Comparison of ENCODE assay signal across 8 cellular contexts in genomic region chr1:25996966-25997758, GRCh38. TPM values are rescaled to one million over a fixed set of nuclear protein-coding genes. Genes with fewer than 3 reads are reported as not detected.
A peak's percentile ranks its signal among the peaks of the same experiment; 100 is the strongest.
DNase-seq lines count a peak whose midpoint lies in the region; ATAC-seq, FAIRE-seq and TF ChIP-seq lines count a peak whose summit lies in the region.

No MANE protein-coding gene starts in this region.

- TF ChIP-seq POLR2A in endothelial cell of umbilical vein (IDR thresholded peaks at IDR 0.05; ENCODE audit: low read depth, low read length) = no peak

- in situ Hi-C loops in GM23248 (cut with MboI) = loop anchor here (10.0 kb wide), 2 partner anchors 102 to 172 kb away; no protein-coding TSS in a partner anchor
- in situ Hi-C loops in SK-MEL-5 (cut with HindIII; ENCODE audit: low pct_unique_long_range_greater_than_20kb, low sequenced_read_pairs) = no loop called here

- H3K79me2 ChIP-seq in GM23248 (ENCODE audit: insufficient read depth) (no peaks in the 10 kb centered on the region), endothelial cell of umbilical vein (ENCODE audit: control insufficient read depth, insufficient read depth, low read length) (no peaks in the 10 kb centered on the region)

- H4K20me1 ChIP-seq in GM23248 (ENCODE audit: insufficient read depth) (no peaks in the 10 kb centered on the region), endothelial cell of umbilical vein (replicated peaks; ENCODE audit: control insufficient read depth, extremely low read depth, insufficient read depth, low read length) (no peaks in the 10 kb centered on the region)

- H3K27me3 ChIP-seq in BE2C (no peaks in the 10 kb centered on the region), GM23248 (replicated peaks; ENCODE audit: insufficient read depth) (no peaks in the 10 kb centered on the region), endothelial cell of umbilical vein (ENCODE audit: control insufficient read depth in 2 of 2, insufficient read depth in 2 of 2, low read length in 2 of 2) (no peaks in the 10 kb centered on the region), aorta (ENCODE audit: control insufficient read depth in 1 of 2, insufficient read depth in 2 of 2, low read length in 1 of 2) (no peaks in the 10 kb centered on the region)

- H3K9ac ChIP-seq in GM23248 = peak overlapping the region; percentile 80
- H3K9ac ChIP-seq in endothelial cell of umbilical vein (replicated peaks; ENCODE audit: extremely low read depth, insufficient read depth, low read length) = peak overlapping the region; percentile 66

- dilution Hi-C loops in endothelial cell of umbilical vein (cut with MboI; ENCODE audit: extremely low pct_ligation_motif_present, low sequenced_read_pairs) = loop anchor here (25.0 kb wide), 1 partner anchor 110 kb away; the partner anchor contains the start of gene PAQR7

- H3K9me1 ChIP-seq in endothelial cell of umbilical vein (replicated peaks; ENCODE audit: control insufficient read depth, extremely low read depth, insufficient read depth, low read length) = no peaks in the 10 kb centered on the region

- H3K9me3 ChIP-seq in BE2C (no peaks in the 10 kb centered on the region), GM23248 (ENCODE audit: low read depth) (no peaks in the 10 kb centered on the region), endothelial cell of umbilical vein (replicated peaks; ENCODE audit: control insufficient read depth, insufficient read depth, low read length) (no peaks in the 10 kb centered on the region), aorta (ENCODE audit: control insufficient read depth, low read length) (no peaks in the 10 kb centered on the region)

- POLR2A ChIA-PET in endothelial cell of umbilical vein (lab: Charles Lee) = interaction anchor here (0.6 to 1.6 kb wide), 5 partner anchors 86 to 160 kb away, joined by 3 to 14 read pairs (median 4); no protein-coding TSS in a partner anchor

- ATAC-seq in aorta (ENCODE audit: low FRiP score) = peak; percentile 55
- ATAC-seq in HG03097 (IDR thresholded peaks at IDR 0.05; ENCODE audit: low FRiP score, unreplicated experiment) = no peak

- DNase-seq in BE2C = peak; percentile 53
- peak; percentile 79 for DNase-seq in GM23248
- DNase-seq in SK-MEL-5 (ENCODE audit: low read depth, low spot score) = peak; percentile 44
- DNase-seq in endothelial cell of umbilical vein (ENCODE audit: low read depth, low spot score) = peak; percentile 36
- peak; percentile 43 for DNase-seq in mucosa of gallbladder (ENCODE audit: low spot score)
- peak in 1 of 2 donors; percentile 24 for DNase-seq in aorta
- DNase-seq in cortex of kidney (lab: John Stamatoyannopoulos, UW) = no peak

- H2AFZ ChIP-seq in GM23248 = peak overlapping the region; percentile 87
- peak overlapping the region; percentile 78 for H2AFZ ChIP-seq in endothelial cell of umbilical vein (ENCODE audit: low read depth, low read length)

- CTCF ChIA-PET in endothelial cell of umbilical vein (lab: Charles Lee) = interaction anchor here (0.6 to 10.2 kb wide), 34 partner anchors 9 to 425 kb away, joined by 3 to 404 read pairs (median 4); partner anchors contain the start of genes MTFR1L, PAQR7, STMN1 and ZNF593

- H3K4me2 ChIP-seq in GM23248 (ENCODE audit: unreplicated experiment) (peak overlapping the region; percentile 83), endothelial cell of umbilical vein (ENCODE audit: insufficient read depth, low read length) (peak overlapping the region; percentile 91)

- TF ChIP-seq CTCF in BE2C (IDR thresholded peaks at IDR 0.05; ENCODE audit: low read depth, low read length) = no peak
- TF ChIP-seq CTCF in endothelial cell of umbilical vein (IDR thresholded peaks at IDR 0.05; ENCODE audit: extremely low read depth in 1 of 2, insufficient read depth in 1 of 2, low read depth in 1 of 2, low read length in 2 of 2) = no peak

- 9 to 16% methylated on average over 10 to 11 of the region's 11 CpGs for WGBS in GM23248 (ENCODE audit: low coverage in 1 of 2, low lambda C conversion rate in 2 of 2, missing lambda C conversion rate in 2 of 2), 2 experiments
- WGBS in aorta, 2 donors = 2 to 4% methylated on average over 11 of the region's 11 CpGs

- H3K4me1 ChIP-seq in BE2C = peaks cover 11% of the 10 kb centered on the region
- H3K4me1 ChIP-seq in GM23248 (ENCODE audit: insufficient read depth) = peaks cover 18% of the 10 kb centered on the region
- H3K4me1 ChIP-seq in endothelial cell of umbilical vein (ENCODE audit: control insufficient read depth, extremely low read depth, insufficient read depth, low read length) = peaks cover 16% of the 10 kb centered on the region
- H3K4me1 ChIP-seq in aorta (ENCODE audit: control insufficient read depth in 1 of 2, insufficient read depth in 2 of 2, low read length in 2 of 2) = no peaks in the 10 kb centered on the region

- FAIRE-seq in endothelial cell of umbilical vein (lab: Jason Lieb, UNC) = peak; percentile 77

- intact Hi-C loops in endothelial cell of umbilical vein (cut with micrococcal nuclease) (no loop called here), aorta (cut with DNase I) (loop anchor here (5.0 kb wide), 1 partner anchor 175 kb away; no protein-coding TSS in a partner anchor)

- H3K4me3 ChIP-seq in BE2C (ENCODE audit: low read depth, low read length) (peak overlapping the region; percentile 70), GM23248 (peak overlapping the region; percentile 84), endothelial cell of umbilical vein (replicated peaks in 1 of 3; ENCODE audit: insufficient read depth in 1 of 3, low read depth in 1 of 3, low read length in 3 of 3) (peak overlapping the region; percentile 41 to 83 (median 68)), aorta (ENCODE audit: low read length in 2 of 2) (peak overlapping the region; percentile 53 to 88)

- no peaks in the 10 kb centered on the region for H3K9me2 ChIP-seq in GM23248 (ENCODE audit: insufficient read depth)

- no peaks in the 10 kb centered on the region for H3K36me3 ChIP-seq in BE2C
- no peaks in the 10 kb centered on the region for H3K36me3 ChIP-seq in GM23248 (ENCODE audit: low read depth)
- H3K36me3 ChIP-seq in endothelial cell of umbilical vein (ENCODE audit: control insufficient read depth in 2 of 2, extremely low read depth in 1 of 2, insufficient read depth in 2 of 2, low read length in 2 of 2) = no peaks in the 10 kb centered on the region
- no peaks in the 10 kb centered on the region for H3K36me3 ChIP-seq in aorta (ENCODE audit: control insufficient read depth in 1 of 2, insufficient read depth in 2 of 2, low read length in 1 of 2)

- TSS peak; percentile 70 for BruUV-seq in endothelial cell of umbilical vein (replicated peaks; lab: Mats Ljungman, UMichigan)

- peak overlapping the region; percentile 48 for H3K27ac ChIP-seq in GM23248
- peak overlapping the region; percentile 57 for H3K27ac ChIP-seq in endothelial cell of umbilical vein (ENCODE audit: insufficient read depth, low read depth, low read length)
- peak overlapping the region in 1 of 2 donors; percentile 48 for H3K27ac ChIP-seq in aorta (ENCODE audit: low read depth in 1 of 2, low read length in 2 of 2)

- no peaks in the 10 kb centered on the region for H3F3A ChIP-seq in GM23248 (ENCODE audit: insufficient read depth)

RNA-seq across cellular contexts. Expression of gene PAFAH2, which starts 0.7 kb away (rescaled TPM):
- 6.9 TPM for polyA plus RNA-seq in BE2C (2012; ENCODE audit: insufficient read depth, insufficient read length, low read depth)
- 10.7 and 11.9 TPM in 2 replicates for total RNA-seq in GM23248 (2014; rRNA removed; shearing (Covaris generic))
- polyA plus RNA-seq in GM23248 (2016; fragmentation: Nextera tagmentation; extraction: Ambion mirVana) = 9.5 and 10.0 TPM in 2 replicates
- total RNA-seq in SK-MEL-5 (2014; rRNA removed; shearing (Covaris generic)) = 10.9 and 11.1 TPM in 2 replicates
- 16.7 and 22.6 TPM in 2 replicates for polyA plus RNA-seq in SK-MEL-5 (2015; cell fraction: cytosol; rRNA removed)
- polyA plus RNA-seq in SK-MEL-5 (2015; cell fraction: nucleus; rRNA removed) = 16.8 and 18.6 TPM in 2 replicates
- total RNA-seq in endothelial cell of umbilical vein = 5.0 and 6.9 TPM in 2 replicates
- polyA plus RNA-seq in endothelial cell of umbilical vein = 5.0 and 6.0 TPM in 2 replicates
- polyA plus RNA-seq in endothelial cell of umbilical vein (2011; cell fraction: cytosol; rRNA removed) = 5.8 and 6.1 TPM in 2 replicates
- polyA plus RNA-seq in endothelial cell of umbilical vein (2011; cell fraction: nucleus; rRNA removed) = 5.5 and 5.6 TPM in 2 replicates
- polyA plus RNA-seq in endothelial cell of umbilical vein (2012) = 4.0 and 4.4 TPM in 2 replicates
- polyA minus RNA-seq in endothelial cell of umbilical vein = 8.6 and 9.8 TPM in 2 replicates
- polyA minus RNA-seq in endothelial cell of umbilical vein (2011; cell fraction: cytosol; rRNA and poly(A)+ RNA removed) = 6.3 TPM
- 2.3 and 2.4 TPM in 2 replicates for polyA minus RNA-seq in endothelial cell of umbilical vein (2011; cell fraction: nucleus; rRNA and poly(A)+ RNA removed)
- 43.6 TPM for total RNA-seq in mucosa of gallbladder
- total RNA-seq in aorta = 1 to 10 TPM; 4.8 to 6.4 TPM
- 1 to 10 TPM; 3.7 to 4.9 TPM for polyA plus RNA-seq in aorta

RNA-seq across cellular contexts. Expression of gene EXTL1, which starts 24.4 kb away (rescaled TPM):
- not detected for polyA plus RNA-seq in BE2C (2012; ENCODE audit: insufficient read depth, insufficient read length, low read depth)
- 3.4 and 5.5 TPM in 2 replicates for total RNA-seq in GM23248 (2014; rRNA removed; shearing (Covaris generic))
- polyA plus RNA-seq in GM23248 (2016; fragmentation: Nextera tagmentation; extraction: Ambion mirVana) = 5.9 and 6.4 TPM in 2 replicates
- 7.0 and 7.1 TPM in 2 replicates for total RNA-seq in SK-MEL-5 (2014; rRNA removed; shearing (Covaris generic))
- 51.3 and 56.8 TPM in 2 replicates for polyA plus RNA-seq in SK-MEL-5 (2015; cell fraction: cytosol; rRNA removed)
- polyA plus RNA-seq in SK-MEL-5 (2015; cell fraction: nucleus; rRNA removed) = 113 and 115 TPM in 2 replicates
- total RNA-seq in endothelial cell of umbilical vein = not detected in 2 replicates
- not detected in 2 replicates for polyA plus RNA-seq in endothelial cell of umbilical vein
- 0.01 TPM in 1 of 2 replicates, not detected in the other for polyA plus RNA-seq in endothelial cell of umbilical vein (2011; cell fraction: cytosol; rRNA removed)
- polyA plus RNA-seq in endothelial cell of umbilical vein (2011; cell fraction: nucleus; rRNA removed) = 0.05 and 0.08 TPM in 2 replicates
- polyA plus RNA-seq in endothelial cell of umbilical vein (2012) = 0.07 and 0.63 TPM in 2 replicates
- polyA minus RNA-seq in endothelial cell of umbilical vein = not detected in 2 replicates
- polyA minus RNA-seq in endothelial cell of umbilical vein (2011; cell fraction: cytosol; rRNA and poly(A)+ RNA removed) = not detected
- polyA minus RNA-seq in endothelial cell of umbilical vein (2011; cell fraction: nucleus; rRNA and poly(A)+ RNA removed) = 0.10 TPM in 1 of 2 replicates, not detected in the other
- 1.6 TPM for total RNA-seq in mucosa of gallbladder
- total RNA-seq in aorta = 1 to 10 TPM in 1 of 2 donors, under 1 TPM in 1; 0.29 to 1.3 TPM
- polyA plus RNA-seq in aorta = under 1 TPM in 1 of 2 donors, not detected in 1; 0.33 TPM

RNA-seq across cellular contexts. Expression of gene SLC30A2, which starts 48.8 kb away (rescaled TPM):
- polyA plus RNA-seq in BE2C (2012; ENCODE audit: insufficient read depth, insufficient read length, low read depth) = 0.28 TPM
- total RNA-seq in GM23248 (2014; rRNA removed; shearing (Covaris generic)) = not detected in 2 replicates
- polyA plus RNA-seq in GM23248 (2016; fragmentation: Nextera tagmentation; extraction: Ambion mirVana) = 0.14 TPM in 1 of 2 replicates, not detected in the other
- not detected in 2 replicates for total RNA-seq in SK-MEL-5 (2014; rRNA removed; shearing (Covaris generic))
- not detected in 2 replicates for polyA plus RNA-seq in SK-MEL-5 (2015; cell fraction: cytosol; rRNA removed)
- not detected in 2 replicates for polyA plus RNA-seq in SK-MEL-5 (2015; cell fraction: nucleus; rRNA removed)
- total RNA-seq in endothelial cell of umbilical vein = not detected in 2 replicates
- not detected in 2 replicates for polyA plus RNA-seq in endothelial cell of umbilical vein
- not detected in 2 replicates for polyA plus RNA-seq in endothelial cell of umbilical vein (2011; cell fraction: cytosol; rRNA removed)
- not detected in 2 replicates for polyA plus RNA-seq in endothelial cell of umbilical vein (2011; cell fraction: nucleus; rRNA removed)
- polyA plus RNA-seq in endothelial cell of umbilical vein (2012) = not detected in 2 replicates
- polyA minus RNA-seq in endothelial cell of umbilical vein = not detected in 2 replicates
- polyA minus RNA-seq in endothelial cell of umbilical vein (2011; cell fraction: cytosol; rRNA and poly(A)+ RNA removed) = not detected
- not detected in 2 replicates for polyA minus RNA-seq in endothelial cell of umbilical vein (2011; cell fraction: nucleus; rRNA and poly(A)+ RNA removed)
- 166 TPM for total RNA-seq in mucosa of gallbladder
- not detected for total RNA-seq in aorta
- under 1 TPM in 1 of 2 donors, not detected in 1; 0.13 TPM for polyA plus RNA-seq in aorta

Comparison
In these comparisons a context has a peak if more than half of its experiments do, and no peak if none do; other contexts are left out.
1. RNA of gene SLC30A2, which starts 48.8 kb away (total RNA-seq): 166 TPM in mucosa of gallbladder (single experiment); not detected in aorta, not detected in GM23248, not detected in SK-MEL-5 and not detected in endothelial cell of umbilical vein; every median in the first group is over 100 times any median in the second.
2. Peak in every context shown above with its lines, with median percentiles within 50 percentile points of each other: H3K4me3 ChIP-seq.